In the genomic region with DNA sequence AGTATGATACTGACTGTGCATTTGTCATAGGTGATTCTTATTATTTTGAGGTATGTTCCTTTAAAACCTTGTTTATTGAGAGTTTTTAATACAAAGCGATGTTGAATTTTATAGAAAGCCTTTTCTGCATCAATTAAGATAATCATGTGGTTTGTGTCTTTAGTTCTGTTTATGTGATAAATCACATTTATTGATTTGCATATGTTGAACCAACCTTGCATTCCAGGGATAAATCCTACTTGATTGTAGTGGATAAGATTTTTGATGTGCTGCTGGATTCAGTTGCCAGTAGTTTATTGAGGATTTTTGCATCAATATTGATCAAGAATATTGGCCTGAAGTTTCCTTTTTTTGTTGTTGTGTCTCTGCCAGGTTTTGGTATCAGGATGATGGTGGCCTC, we compare ENCODE assay signal across 31 cellular contexts.
DNase-seq lines count a peak whose midpoint lies in the region; ATAC-seq, FAIRE-seq and TF ChIP-seq lines count a peak whose summit lies in the region.
"Had no signal": no experiment of that assay in that cellular context is flagged by ENCODE, and none has a peak within 500 bp of the region (broad histone marks: within the 10 kb centered on the region; RNA-seq: fewer than 3 reads in every experiment).

No MANE protein-coding gene starts in this region.

- TF ChIP-seq EP300 in K562 (IDR thresholded peaks at IDR 0.05; ENCODE audit: low read length): no peak

- in situ Hi-C loops in GM23248 (cut with MboI): no loop called here
- in situ Hi-C loops in K562 (cut with MboI): no loop called here

- POLR2A ChIA-PET in K562 (lab: Yijun Ruan, JAX): no interaction called here

- FAIRE-seq in K562 (lab: Jason Lieb, UNC): no peak
- FAIRE-seq: A204.1, A549, D721Med had no signal

- ATAC-seq in K562 (no peak), right lobe of liver (no peak)
- ATAC-seq: A549; CD8-positive, alpha-beta T cell had no signal

- no peaks in the 10 kb centered on the region for H3K27me3 ChIP-seq in GM23248 (replicated peaks; ENCODE audit: insufficient read depth)
- H3K27me3 ChIP-seq in K562 (ENCODE audit: control insufficient read depth in 2 of 2, insufficient read depth in 2 of 2, low read length in 2 of 2): no peaks in the 10 kb centered on the region
- no peaks in the 10 kb centered on the region for H3K27me3 ChIP-seq in right lobe of liver
- H3K27me3 ChIP-seq: BE2C; BLaER1; BLaER1 treated with 17β-estradiol and CSF1 and Interleukin-3, amounts not matched to agents 10 nM and 100 nM had no signal

- no peaks in the 10 kb centered on the region for H3K36me3 ChIP-seq in GM23248 (ENCODE audit: low read depth)
- no peaks in the 10 kb centered on the region for H3K36me3 ChIP-seq in K562 (ENCODE audit: control insufficient read depth, insufficient read depth, low read length)
- no peaks in the 10 kb centered on the region for H3K36me3 ChIP-seq in right lobe of liver
- H3K36me3 ChIP-seq: BE2C; BLaER1; BLaER1 treated with 17β-estradiol and CSF1 and Interleukin-3, amounts not matched to agents 10 nM and 100 nM had no signal

- intact Hi-C loops in K562 (cut with micrococcal nuclease): no loop called here
- intact Hi-C loops in right lobe of liver (cut with DNase I): no loop called here

- DNase-seq in GM23248 (peak; percentile 4), K562 (ENCODE audit: extremely low read depth in 1 of 4, low spot score in 3 of 4) (no peak), right lobe of liver (no peak), NCI-H345 treated with DMSO at 0.1 percent for 48 hours (lab: John Stamatoyannopoulos, UW; ENCODE audit: unreplicated experiment) (no peak)
- DNase-seq: 8988T; ACHN; AML-193; BE2C; C1 segment of cervical spinal cord; Caco-2; Calu3; CD4-positive, alpha-beta memory T cell; CD4-positive, alpha-beta T cell; CD4-positive, CD25-positive, alpha-beta regulatory T cell; CD8-positive, alpha-beta memory T cell; CD8-positive, alpha-beta T cell; COR-L47; DMS 273 treated with DMSO at 0.1 percent for 48 hours; DMS153; DMS53; DMS79; DMS79 treated with DMSO at 0.1 percent for 48 hours; DND-41; EL had no signal

- no peaks in the 10 kb centered on the region for H3K9me1 ChIP-seq in K562 (ENCODE audit: control insufficient read depth, insufficient read depth, low read length)

- H3K9me2 ChIP-seq in GM23248 (ENCODE audit: insufficient read depth): no peaks in the 10 kb centered on the region

- no peak for TF ChIP-seq RAD21 in K562 (CRISPR knock-in tag; conservative IDR thresholded peaks at IDR 0.05 in 1 of 2, IDR thresholded peaks at IDR 0.05 in 1 of 2)

- no peak for TF ChIP-seq CTCF in K562 (IDR thresholded peaks at IDR 0.05 in 2 of 3, conservative IDR thresholded peaks at IDR 0.05 in 1 of 3; ENCODE audit: insufficient read depth in 2 of 3, low read depth in 1 of 3, low read length in 3 of 3)
- TF ChIP-seq CTCF in right lobe of liver (IDR thresholded peaks at IDR 0.05): no peak

- no peak overlapping the region for H3K4me2 ChIP-seq in GM23248 (ENCODE audit: unreplicated experiment)
- H3K4me2 ChIP-seq in K562 (ENCODE audit: insufficient read depth, low read length): no peak overlapping the region
- H3K4me2 ChIP-seq: A549; BLaER1; BLaER1 treated with 17β-estradiol and CSF1 and Interleukin-3, amounts not matched to agents 10 nM and 100 nM had no signal

- H3K4me3 ChIP-seq in GM23248 (no peak overlapping the region), K562 (no peak overlapping the region), right lobe of liver (no peak overlapping the region)
- H3K4me3 ChIP-seq: A549; BLaER1; BLaER1 treated with 17β-estradiol and CSF1 and Interleukin-3, amounts not matched to agents 10 nM and 100 nM had no signal

- H3K9me3 ChIP-seq in GM23248 (ENCODE audit: low read depth) (peaks cover 11% of the 10 kb centered on the region), K562 (replicated peaks; ENCODE audit: control insufficient read depth, insufficient read depth, low read depth, low read length) (0 out of 2 replicates have a peak, but pooled peaks cover 3% of the 10 kb centered on the region), right lobe of liver (peaks cover 0 to 3% (median 0%) of the 10 kb centered on the region in 4 donors)

- H3K27ac ChIP-seq in GM23248: no peak overlapping the region
- no peak overlapping the region for H3K27ac ChIP-seq in K562 (ENCODE audit: extremely low read depth, low read depth, low read length)
- no peak overlapping the region for H3K27ac ChIP-seq in right lobe of liver
- H3K27ac ChIP-seq: 22Rv1; A549; BLaER1; BLaER1 treated with 17β-estradiol and CSF1 and Interleukin-3, amounts not matched to agents 10 nM and 100 nM; C4-2B had no signal

- BruUV-seq in K562 (replicated peaks; lab: Mats Ljungman, UMichigan): no TSS peak

- no peak overlapping the region for H3K9ac ChIP-seq in GM23248
- no peak overlapping the region for H3K9ac ChIP-seq in K562 (ENCODE audit: insufficient read depth in 1 of 2, low read depth in 2 of 2, low read length in 2 of 2)
- H3K9ac ChIP-seq: BLaER1; BLaER1 treated with 17β-estradiol and CSF1 and Interleukin-3, amounts not matched to agents 10 nM and 100 nM had no signal

- no peaks in the 10 kb centered on the region for H3F3A ChIP-seq in GM23248 (ENCODE audit: insufficient read depth)

- H3K4me1 ChIP-seq in GM23248 (ENCODE audit: insufficient read depth): no peaks in the 10 kb centered on the region
- H3K4me1 ChIP-seq in K562 (replicated peaks in 1 of 2; ENCODE audit: control insufficient read depth in 2 of 2, insufficient read depth in 2 of 2, low read length in 2 of 2): no peaks in the 10 kb centered on the region
- no peaks in the 10 kb centered on the region for H3K4me1 ChIP-seq in right lobe of liver
- H3K4me1 ChIP-seq: A549; BE2C; BLaER1; BLaER1 treated with 17β-estradiol and CSF1 and Interleukin-3, amounts not matched to agents 10 nM and 100 nM; Caco-2 had no signal

- TF ChIP-seq POLR2A in K562 (conservative IDR thresholded peaks at IDR 0.05) (no peak), right lobe of liver (IDR thresholded peaks at IDR 0.05) (no peak)

- H2AFZ ChIP-seq in GM23248 (no peak overlapping the region), K562 (ENCODE audit: low read depth, low read length) (no peak overlapping the region)

- CTCF ChIA-PET in K562 (lab: Yijun Ruan, JAX; ENCODE audit: low intra/inter-chr PET ratio): no interaction called here

- H3K79me2 ChIP-seq in GM23248 (ENCODE audit: insufficient read depth) (no peaks in the 10 kb centered on the region), K562 (ENCODE audit: control insufficient read depth, insufficient read depth, low read length) (no peaks in the 10 kb centered on the region)

- WGBS in GM23248 (ENCODE audit: low coverage in 1 of 2, low lambda C conversion rate in 2 of 2, missing lambda C conversion rate in 2 of 2), 2 experiments: 52 to 64% methylated on average over 1 of the region's 1 CpG
- WGBS in K562 (ENCODE audit: insufficient coverage, low coverage, missing lambda C conversion rate): 4% methylated on average over 1 of the region's 1 CpG
- WGBS in right lobe of liver (ENCODE audit: insufficient coverage, low coverage, low lambda C conversion rate, missing lambda C conversion rate): 50% methylated on average over 1 of the region's 1 CpG

- H4K20me1 ChIP-seq in GM23248 (ENCODE audit: insufficient read depth) (no peaks in the 10 kb centered on the region), K562 (replicated peaks; ENCODE audit: control insufficient read depth, insufficient read depth, low read length) (no peaks in the 10 kb centered on the region)
- H4K20me1 ChIP-seq: BLaER1; BLaER1 treated with 17β-estradiol and CSF1 and Interleukin-3, amounts not matched to agents 10 nM and 100 nM had no signal

TF ChIP-seq in K562, 482 proteins besides CTCF, POLR2A, EP300 and RAD21:
- peak; percentile 92 for TF ChIP-seq ZNF324 (CRISPR knock-in tag; IDR thresholded peaks at IDR 0.05)
- no peak for TF ChIP-seq ZNF77 (CRISPR knock-in tag; IDR thresholded peaks at IDR 0.05)
TF ChIP-seq in K562: peak in this region for 1.
